Comparison of ENCODE assay signal across 1 cellular context in the genomic region with DNA sequence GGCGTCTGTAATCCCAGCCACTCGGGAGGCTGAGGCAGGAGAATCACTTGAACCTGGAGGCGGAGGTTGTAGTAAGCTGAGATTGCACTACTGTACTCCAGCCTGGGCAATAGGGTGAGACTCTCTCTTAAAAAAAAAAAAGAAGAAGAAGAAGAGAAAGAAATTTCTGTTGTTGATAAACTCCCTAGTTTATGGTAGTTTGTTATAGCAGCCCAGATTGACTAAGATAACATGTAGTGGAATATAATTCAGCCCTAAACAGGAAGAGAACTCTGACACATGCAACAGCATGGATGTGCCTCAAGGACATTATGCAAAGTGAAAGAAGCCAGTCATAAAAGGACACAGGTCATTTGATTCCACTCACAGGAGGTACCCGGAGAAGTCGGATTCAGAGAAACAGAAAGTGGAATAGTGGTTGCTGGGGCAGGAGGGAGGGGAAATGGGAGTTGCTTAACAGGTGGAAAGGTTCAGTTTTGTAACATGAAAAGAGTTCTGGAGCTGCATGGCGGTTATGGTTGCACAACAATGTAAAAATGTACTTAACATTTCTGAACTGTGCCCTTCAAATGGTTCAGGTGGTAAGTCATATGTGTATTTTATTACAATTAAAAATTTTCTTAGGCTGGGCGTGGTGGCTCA.
TF ChIP-seq lines count a peak whose summit lies in the region.

No MANE protein-coding gene starts in this region.

TF ChIP-seq in HepG2, 621 proteins besides CTCF, POLR2A, EP300 and RAD21 (continued from another document and continues in another):
- TF ChIP-seq ZNF441 (CRISPR knock-in tag; IDR thresholded peaks at IDR 0.05; ENCODE audit: borderline replicate concordance) (peak; percentile 81; the same call in 1 of the 2 replicates), ZKSCAN5 (CRISPR knock-in tag; IDR thresholded peaks at IDR 0.05) (0 out of 2 replicates have a peak, but pooled peaks have one; percentile 8), PBX2 (CRISPR knock-in tag; IDR thresholded peaks at IDR 0.05) (0 out of 2 replicates have a peak, but pooled peaks have one; percentile 32), GLI4 (CRISPR knock-in tag; IDR thresholded peaks at IDR 0.05; ENCODE audit: borderline replicate concordance) (no peak), HDAC1 (CRISPR knock-in tag; IDR thresholded peaks at IDR 0.05) (peak; percentile 86; the same call in 1 of the 2 replicates), SOX6 (IDR thresholded peaks at IDR 0.05) (no peak), SOX6 (CRISPR knock-in tag; IDR thresholded peaks at IDR 0.05) (peak; percentile 91), ZSCAN21 (CRISPR knock-in tag; IDR thresholded peaks at IDR 0.05; ENCODE audit: borderline replicate concordance) (peak; percentile 92; the same call in 1 of the 2 replicates), DPF2 (CRISPR knock-in tag; IDR thresholded peaks at IDR 0.05; ENCODE audit: borderline replicate concordance, low read depth) (peak; percentile 76), RFXAP (CRISPR knock-in tag; IDR thresholded peaks at IDR 0.05; ENCODE audit: borderline replicate concordance) (peak; percentile 64; the same call in 1 of the 2 replicates), KDM3A (CRISPR knock-in tag; IDR thresholded peaks at IDR 0.05; ENCODE audit: low read depth) (peak; percentile 92), ZNF562 (CRISPR knock-in tag; IDR thresholded peaks at IDR 0.05; ENCODE audit: borderline replicate concordance) (no peak), ZNF205 (CRISPR knock-in tag; IDR thresholded peaks at IDR 0.05) (no peak), THAP8 (CRISPR knock-in tag; IDR thresholded peaks at IDR 0.05; ENCODE audit: borderline replicate concordance) (no peak; the same call in 1 of the 2 replicates), ZNF619 (CRISPR knock-in tag; IDR thresholded peaks at IDR 0.05) (0 out of 2 replicates have a peak, but pooled peaks have one; percentile 39), TOPORS (CRISPR knock-in tag; IDR thresholded peaks at IDR 0.05) (0 out of 2 replicates have a peak, but pooled peaks have one; percentile 36), LCORL (IDR thresholded peaks at IDR 0.05) (0 out of 2 replicates have a peak, but pooled peaks have one; percentile 68), LCORL (CRISPR knock-in tag; IDR thresholded peaks at IDR 0.05) (peak; percentile 90; the same call in 1 of the 2 replicates), SIX1 (CRISPR knock-in tag; IDR thresholded peaks at IDR 0.05; ENCODE audit: borderline replicate concordance) (peak; percentile 89; the same call in 1 of the 2 replicates), NFKB2 (CRISPR knock-in tag; IDR thresholded peaks at IDR 0.05; ENCODE audit: borderline replicate concordance) (0 out of 2 replicates have a peak, but pooled peaks have one; percentile 22), ZFP1 (CRISPR knock-in tag; IDR thresholded peaks at IDR 0.05) (peak; percentile 91), ARHGAP35 (CRISPR knock-in tag; IDR thresholded peaks at IDR 0.05; ENCODE audit: borderline replicate concordance) (no peak), ZNF781 (CRISPR knock-in tag; IDR thresholded peaks at IDR 0.05; ENCODE audit: borderline replicate concordance, not compliant biosample characterization) (peak; percentile 8), FOXK1 (CRISPR knock-in tag; IDR thresholded peaks at IDR 0.05; ENCODE audit: borderline replicate concordance, low read depth) (peak; percentile 78), FOXC1 (CRISPR knock-in tag; IDR thresholded peaks at IDR 0.05; ENCODE audit: borderline replicate concordance) (peak; percentile 84), ZNF713 (CRISPR knock-in tag; IDR thresholded peaks at IDR 0.05) (peak; percentile 81; the same call in 1 of the 2 replicates), GTF3A (CRISPR knock-in tag; conservative IDR thresholded peaks at IDR 0.05) (no peak), ZNF343 (CRISPR knock-in tag; IDR thresholded peaks at IDR 0.05) (no peak), ZMYM3 (CRISPR knock-in tag; IDR thresholded peaks at IDR 0.05) (peak; percentile 96), MED1 (CRISPR knock-in tag; IDR thresholded peaks at IDR 0.05) (peak; percentile 95), DNMT3B (CRISPR knock-in tag; conservative IDR thresholded peaks at IDR 0.05) (peak; percentile 58; the same call in 1 of the 2 replicates), REST (IDR thresholded peaks at IDR 0.05; ENCODE audit: borderline replicate concordance in 1 of 2, low read depth in 1 of 2, low read length in 2 of 2) (peak in 1 of 2 experiments; percentile 41; a peak in 1 of 4 replicates), ZNF646 (CRISPR knock-in tag; IDR thresholded peaks at IDR 0.05) (peak; percentile 22; the same call in 1 of the 2 replicates), TFE3 (CRISPR knock-in tag; IDR thresholded peaks at IDR 0.05) (peak; percentile 55)
- TF ChIP-seq, protein P1, sequence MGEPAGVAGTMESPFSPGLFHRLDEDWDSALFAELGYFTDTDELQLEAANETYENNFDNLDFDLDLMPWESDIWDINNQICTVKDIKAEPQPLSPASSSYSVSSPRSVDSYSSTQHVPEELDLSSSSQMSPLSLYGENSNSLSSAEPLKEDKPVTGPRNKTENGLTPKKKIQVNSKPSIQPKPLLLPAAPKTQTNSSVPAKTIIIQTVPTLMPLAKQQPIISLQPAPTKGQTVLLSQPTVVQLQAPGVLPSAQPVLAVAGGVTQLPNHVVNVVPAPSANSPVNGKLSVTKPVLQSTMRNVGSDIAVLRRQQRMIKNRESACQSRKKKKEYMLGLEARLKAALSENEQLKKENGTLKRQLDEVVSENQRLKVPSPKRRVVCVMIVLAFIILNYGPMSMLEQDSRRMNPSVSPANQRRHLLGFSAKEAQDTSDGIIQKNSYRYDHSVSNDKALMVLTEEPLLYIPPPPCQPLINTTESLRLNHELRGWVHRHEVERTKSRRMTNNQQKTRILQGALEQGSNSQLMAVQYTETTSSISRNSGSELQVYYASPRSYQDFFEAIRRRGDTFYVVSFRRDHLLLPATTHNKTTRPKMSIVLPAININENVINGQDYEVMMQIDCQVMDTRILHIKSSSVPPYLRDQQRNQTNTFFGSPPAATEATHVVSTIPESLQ (CRISPR knock-in tag; conservative IDR thresholded peaks at IDR 0.05): no peak
- TF ChIP-seq, protein P2, sequence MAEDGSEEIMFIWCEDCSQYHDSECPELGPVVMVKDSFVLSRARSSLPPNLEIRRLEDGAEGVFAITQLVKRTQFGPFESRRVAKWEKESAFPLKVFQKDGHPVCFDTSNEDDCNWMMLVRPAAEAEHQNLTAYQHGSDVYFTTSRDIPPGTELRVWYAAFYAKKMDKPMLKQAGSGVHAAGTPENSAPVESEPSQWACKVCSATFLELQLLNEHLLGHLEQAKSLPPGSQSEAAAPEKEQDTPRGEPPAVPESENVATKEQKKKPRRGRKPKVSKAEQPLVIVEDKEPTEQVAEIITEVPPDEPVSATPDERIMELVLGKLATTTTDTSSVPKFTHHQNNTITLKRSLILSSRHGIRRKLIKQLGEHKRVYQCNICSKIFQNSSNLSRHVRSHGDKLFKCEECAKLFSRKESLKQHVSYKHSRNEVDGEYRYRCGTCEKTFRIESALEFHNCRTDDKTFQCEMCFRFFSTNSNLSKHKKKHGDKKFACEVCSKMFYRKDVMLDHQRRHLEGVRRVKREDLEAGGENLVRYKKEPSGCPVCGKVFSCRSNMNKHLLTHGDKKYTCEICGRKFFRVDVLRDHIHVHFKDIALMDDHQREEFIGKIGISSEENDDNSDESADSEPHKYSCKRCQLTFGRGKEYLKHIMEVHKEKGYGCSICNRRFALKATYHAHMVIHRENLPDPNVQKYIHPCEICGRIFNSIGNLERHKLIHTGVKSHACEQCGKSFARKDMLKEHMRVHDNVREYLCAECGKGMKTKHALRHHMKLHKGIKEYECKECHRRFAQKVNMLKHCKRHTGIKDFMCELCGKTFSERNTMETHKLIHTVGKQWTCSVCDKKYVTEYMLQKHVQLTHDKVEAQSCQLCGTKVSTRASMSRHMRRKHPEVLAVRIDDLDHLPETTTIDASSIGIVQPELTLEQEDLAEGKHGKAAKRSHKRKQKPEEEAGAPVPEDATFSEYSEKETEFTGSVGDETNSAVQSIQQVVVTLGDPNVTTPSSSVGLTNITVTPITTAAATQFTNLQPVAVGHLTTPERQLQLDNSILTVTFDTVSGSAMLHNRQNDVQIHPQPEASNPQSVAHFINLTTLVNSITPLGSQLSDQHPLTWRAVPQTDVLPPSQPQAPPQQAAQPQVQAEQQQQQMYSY (CRISPR knock-in tag; IDR thresholded peaks at IDR 0.05): no peak; the same call in 1 of the 2 replicates
